10 cellular contexts compared by ENCODE assay signal in genomic region chr3:189232790-189233189, GRCh38.
DNase-seq lines count a peak whose midpoint lies in the region; ATAC-seq and TF ChIP-seq lines count a peak whose summit lies in the region.
"Had no signal": no experiment of that assay in that cellular context is flagged by ENCODE, and none has a peak within 500 bp of the region (broad histone marks: within the 10 kb centered on the region; RNA-seq: fewer than 3 reads in every experiment).

No MANE protein-coding gene starts in this region.

- H3K4me1 ChIP-seq in OCI-LY3 (ENCODE audit: low read length) (peaks cover 79% of the 10 kb centered on the region), subcutaneous abdominal adipose tissue (ENCODE audit: control insufficient read depth in 5 of 5, insufficient read depth in 5 of 5, low read length in 5 of 5) (peaks cover 0 to 9% (median 5%) of the 10 kb centered on the region in 5 donors)

- peak overlapping the region; percentile 24 for H3K4me2 ChIP-seq in OCI-LY3 (ENCODE audit: low read length)
- H3K4me2 ChIP-seq: KMS-11 had no signal

- H3K4me3 ChIP-seq in OCI-LY3 (ENCODE audit: low read length): no peak overlapping the region
- no peak overlapping the region for H3K4me3 ChIP-seq in choroid plexus epithelial cell (ENCODE audit: low read depth, low read length)
- H3K4me3 ChIP-seq in subcutaneous abdominal adipose tissue (ENCODE audit: low read depth in 1 of 5, low read length in 5 of 5): no peak overlapping the region

- H3K36me3 ChIP-seq in OCI-LY3 (replicated peaks; ENCODE audit: low read depth, low read length): peaks cover 1% of the 10 kb centered on the region
- no peaks in the 10 kb centered on the region for H3K36me3 ChIP-seq in subcutaneous abdominal adipose tissue (ENCODE audit: control insufficient read depth in 5 of 5, insufficient read depth in 5 of 5, low read length in 5 of 5)

- H2AFZ ChIP-seq in OCI-LY3 (ENCODE audit: low read depth, low read length): no peak overlapping the region

- ATAC-seq in GM19035 (IDR thresholded peaks at IDR 0.05; ENCODE audit: unreplicated experiment) (no peak), GM18858 (IDR thresholded peaks at IDR 0.05; ENCODE audit: unreplicated experiment) (no peak)

- TF ChIP-seq CTCF in OCI-LY3 (IDR thresholded peaks at IDR 0.05; ENCODE audit: low read depth, low read length) (no peak), choroid plexus epithelial cell (conservative IDR thresholded peaks at IDR 0.05; ENCODE audit: low read depth, low read length) (no peak)

- H3K9me3 ChIP-seq in OCI-LY3 (ENCODE audit: insufficient read depth, low read length) (no peaks in the 10 kb centered on the region), subcutaneous abdominal adipose tissue (ENCODE audit: control insufficient read depth in 5 of 5, low read length in 5 of 5) (no peaks in the 10 kb centered on the region)

- no peaks in the 10 kb centered on the region for H4K20me1 ChIP-seq in OCI-LY3 (ENCODE audit: insufficient read depth, low read length)

- H3K27ac ChIP-seq in OCI-LY3 (ENCODE audit: low read length) (no peak overlapping the region), subcutaneous abdominal adipose tissue (ENCODE audit: low read depth, low read length) (peak overlapping the region; percentile 34)
- H3K27ac ChIP-seq: C4-2B, KMS-11 had no signal

- H3K27me3 ChIP-seq in OCI-LY3 (ENCODE audit: low read depth, low read length): no peaks in the 10 kb centered on the region
- no peaks in the 10 kb centered on the region for H3K27me3 ChIP-seq in subcutaneous abdominal adipose tissue (ENCODE audit: control insufficient read depth in 5 of 5, insufficient read depth in 4 of 5, low read length in 5 of 5)

- DNase-seq in GM03348 (ENCODE audit: low spot score): peak; percentile 10
- peak; percentile 5 for DNase-seq in choroid plexus epithelial cell (ENCODE audit: low read depth)
- DNase-seq in stimulated activated CD4-positive, alpha-beta T cell treated with anti-CD3 and anti-CD28 coated beads, Interleukin-4, amount 100 ng/mL, for 1 hour: no peak
- DNase-seq: NCI-H2107 had no signal

- H3K9ac ChIP-seq in OCI-LY3 (ENCODE audit: low read length) (no peak overlapping the region), subcutaneous abdominal adipose tissue (ENCODE audit: low read length in 5 of 5) (no peak overlapping the region)
- H3K9ac ChIP-seq: KMS-11 had no signal

- no peaks in the 10 kb centered on the region for H3K79me2 ChIP-seq in OCI-LY3 (ENCODE audit: low read length)
